In genomic region chr7:51327287-51327717, GRCh38 we compare ENCODE assay signal across 18 cellular contexts. TPM values are rescaled to one million over a fixed set of nuclear protein-coding genes. Genes with fewer than 3 reads are reported as not detected.
DNase-seq lines count a peak whose midpoint lies in the region; ATAC-seq and TF ChIP-seq lines count a peak whose summit lies in the region.
"Had no signal": no experiment of that assay in that cellular context is flagged by ENCODE, and none has a peak within 500 bp of the region (broad histone marks: within the 10 kb centered on the region; RNA-seq: fewer than 3 reads in every experiment).

No MANE protein-coding gene starts in this region.

- peaks cover 4% of the 10 kb centered on the region for H3K9me3 Mint-ChIP-seq in progenitor cell of endocrine pancreas (ENCODE audit: low read depth)

- peaks cover 14% of the 10 kb centered on the region for H3K4me1 Mint-ChIP-seq in progenitor cell of endocrine pancreas (ENCODE audit: low read depth)
- H3K4me1 Mint-ChIP-seq: CD4-positive, CD25-positive, alpha-beta regulatory T cell had no signal

- 80 to 85% methylated on average over 6 of the region's 6 CpGs for WGBS in body of pancreas, 2 donors

- no peak for TF ChIP-seq POLR2A in body of pancreas (IDR thresholded peaks at IDR 0.05)

- no peak overlapping the region for H3K4me3 Mint-ChIP-seq in progenitor cell of endocrine pancreas (ENCODE audit: low read depth)
- H3K4me3 Mint-ChIP-seq: CD4-positive, CD25-positive, alpha-beta regulatory T cell had no signal

- H3K9me3 ChIP-seq in HUES48 (ENCODE audit: control insufficient read depth, insufficient read depth, low read length) (no peaks in the 10 kb centered on the region), body of pancreas (no peaks in the 10 kb centered on the region), iPS-15b (ENCODE audit: control insufficient read depth, insufficient read depth, low read length) (no peaks in the 10 kb centered on the region)
- H3K9me3 ChIP-seq: SJCRH30 had no signal

- TF ChIP-seq CTCF in body of pancreas (IDR thresholded peaks at IDR 0.05) (no peak), progenitor cell of endocrine pancreas (IDR thresholded peaks at IDR 0.05; ENCODE audit: unreplicated experiment) (no peak)

- no peaks in the 10 kb centered on the region for H3K27me3 Mint-ChIP-seq in progenitor cell of endocrine pancreas

- ATAC-seq in body of pancreas, result no peak

- H3K36me3 Mint-ChIP-seq in progenitor cell of endocrine pancreas (ENCODE audit: insufficient read depth), result no peaks in the 10 kb centered on the region

- no peaks in the 10 kb centered on the region for H3K27me3 ChIP-seq in HUES48 (ENCODE audit: control insufficient read depth, insufficient read depth, low read length)
- no peaks in the 10 kb centered on the region for H3K27me3 ChIP-seq in body of pancreas
- no peaks in the 10 kb centered on the region for H3K27me3 ChIP-seq in iPS-15b (ENCODE audit: control insufficient read depth, insufficient read depth, low read length)

- peak overlapping the region; percentile 44 for H3K27ac Mint-ChIP-seq in progenitor cell of endocrine pancreas
- H3K27ac Mint-ChIP-seq: CD4-positive, CD25-positive, alpha-beta regulatory T cell had no signal

- H3K4me3 ChIP-seq in HUES48 (ENCODE audit: low read depth, low read length), result peak overlapping the region; percentile 53
- no peak overlapping the region for H3K4me3 ChIP-seq in body of pancreas
- H3K4me3 ChIP-seq in iPS-15b (ENCODE audit: low read depth, low read length), result peak overlapping the region; percentile 44
- H3K4me3 ChIP-seq: SJCRH30 had no signal

- intact Hi-C loops in body of pancreas (cut with DNase I), result no loop called here

- DNase-seq in body of pancreas (no peak), progenitor cell of endocrine pancreas (ENCODE audit: low spot score, unreplicated experiment) (no peak), glomerular visceral epithelial cell (ENCODE audit: extremely low spot score) (no peak), T1000 (lab: John Stamatoyannopoulos, UW) (no peak), COR-L47 (lab: John Stamatoyannopoulos, UW) (no peak)
- DNase-seq: ACHN; CD4-positive, CD25-positive, alpha-beta regulatory T cell; DMS79 treated with DMSO at 0.1 percent for 48 hours; GF-D8; Karpas-422; MM.1S; NCI-H2029 treated with DMSO at 0.1 percent for 48 hours; NCI-H524; NK-92 treated with Interleukin-12 subunit alpha and Interleukin-12 subunit beta, amount 100 ng/mL, for 24 hours; SJCRH30 had no signal

- H3K4me1 ChIP-seq in HUES48 (ENCODE audit: control insufficient read depth, insufficient read depth, low read length), result peaks cover 43% of the 10 kb centered on the region
- peaks cover 28% of the 10 kb centered on the region for H3K4me1 ChIP-seq in body of pancreas
- peaks cover 29% of the 10 kb centered on the region for H3K4me1 ChIP-seq in iPS-15b (ENCODE audit: control insufficient read depth, insufficient read depth, low read length)
- H3K4me1 ChIP-seq: SJCRH30 had no signal

- no peaks in the 10 kb centered on the region for H3K36me3 ChIP-seq in HUES48 (ENCODE audit: control insufficient read depth, insufficient read depth, low read length)
- no peaks in the 10 kb centered on the region for H3K36me3 ChIP-seq in body of pancreas (replicated peaks in 1 of 2; ENCODE audit: insufficient read depth in 1 of 2, low read depth in 2 of 2)
- H3K36me3 ChIP-seq in iPS-15b (ENCODE audit: control insufficient read depth, insufficient read depth, low read length), result no peaks in the 10 kb centered on the region
- H3K36me3 ChIP-seq: SJCRH30 had no signal

- H3K27ac ChIP-seq in HUES48 (ENCODE audit: low read depth, low read length) (peak overlapping the region; percentile 100), body of pancreas (peak overlapping the region in 3 of 4 donors; percentile 2 to 45 (median 20))
- H3K27ac ChIP-seq: RWPE1, SJCRH30 had no signal

- H3K9ac ChIP-seq in HUES48 (ENCODE audit: low read depth, low read length) (peak overlapping the region; percentile 66), iPS-15b (ENCODE audit: low read depth, low read length) (peak overlapping the region; percentile 74)

RNA-seq across cellular contexts. Expression of gene COBL, which starts 10.7 kb away (rescaled TPM):
- total RNA-seq in body of pancreas (10 to 100 TPM; 22.3 to 25.4 TPM), progenitor cell of endocrine pancreas (19.8 and 21.3 TPM in 2 replicates)

Comparison
In these comparisons a context has a peak if more than half of its experiments do, and no peak if none do; other contexts are left out.
1. H3K4me3 ChIP-seq: peak in HUES48 (single experiment) and iPS-15b (single experiment); none in body of pancreas (0 of 2).